18 cellular contexts compared by ENCODE assay signal in the genomic region with DNA sequence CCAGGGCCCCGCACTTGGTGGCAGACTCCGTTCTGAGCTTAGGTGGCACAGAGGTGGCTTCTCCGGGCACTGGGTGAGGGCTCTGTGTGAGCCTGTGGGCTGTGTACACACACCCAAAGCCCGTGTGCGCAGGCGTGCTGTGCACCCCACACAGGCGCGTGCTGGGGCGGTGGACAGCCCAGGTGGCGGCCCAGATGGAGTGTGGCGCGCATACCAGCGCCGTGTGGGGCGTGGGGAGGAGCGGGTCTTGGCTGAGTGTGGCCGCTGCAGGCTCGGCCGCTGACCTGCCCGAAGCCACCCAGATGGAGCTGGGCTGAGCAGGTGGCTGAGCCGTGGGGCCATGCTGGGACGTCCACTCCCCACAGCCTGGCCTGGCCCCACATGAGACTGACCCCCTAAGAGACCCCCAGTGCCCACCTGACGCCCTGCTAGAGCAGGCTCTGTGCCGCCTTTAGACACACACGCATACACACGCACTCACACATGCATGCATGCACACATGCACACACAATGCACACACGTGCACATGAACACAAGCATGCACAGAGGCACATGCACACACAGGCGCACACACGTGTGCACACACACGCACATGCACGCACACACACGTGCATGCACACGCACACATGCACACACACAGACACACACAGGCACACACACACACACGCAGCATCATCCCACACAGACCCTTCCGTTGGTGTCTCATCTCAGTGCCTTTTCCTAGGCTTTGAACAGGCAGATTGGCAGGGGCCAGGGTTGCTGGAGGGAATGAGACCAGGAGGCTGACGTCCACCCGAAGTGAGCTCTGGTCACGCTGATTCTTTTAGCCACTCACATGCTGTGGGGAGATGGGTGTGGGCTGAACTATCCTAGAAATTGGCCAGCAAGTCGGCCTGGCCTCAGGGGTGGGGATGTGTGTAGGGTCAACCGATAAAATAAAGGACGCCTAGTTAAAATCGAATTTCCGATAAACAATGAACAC. TPM values are rescaled to one million over a fixed set of nuclear protein-coding genes. Genes with fewer than 3 reads are reported as not detected.
DNase-seq lines count a peak whose midpoint lies in the region; ATAC-seq, FAIRE-seq and TF ChIP-seq lines count a peak whose summit lies in the region.
"Had no signal": no experiment of that assay in that cellular context is flagged by ENCODE, and none has a peak within 500 bp of the region (broad histone marks: within the 10 kb centered on the region; RNA-seq: fewer than 3 reads in every experiment).

No MANE protein-coding gene starts in this region.

- H3K27ac ChIP-seq in IMR-90 (ENCODE audit: insufficient read depth, low read length), result no peak overlapping the region
- no peak overlapping the region for H3K27ac ChIP-seq in H1 (ENCODE audit: low read depth, low read length)
- H3K27ac ChIP-seq in neuronal stem cell (replicated peaks; ENCODE audit: low read length), result no peak overlapping the region
- H3K27ac ChIP-seq: PC-9 had no signal

- DNase-seq in NCI-H82 (lab: John Stamatoyannopoulos, UW), result peak; percentile 28
- DNase-seq in NCI-H82 treated with DMSO at 0.1 percent for 48 hours (lab: John Stamatoyannopoulos, UW; ENCODE audit: unreplicated experiment), result no peak
- no peak for DNase-seq in IMR-90
- DNase-seq in H1 (ENCODE audit: low read depth in 1 of 2, low spot score in 2 of 2), result no peak
- DNase-seq in neuronal stem cell (ENCODE audit: low spot score), result no peak
- DNase-seq: Calu3, GOT3, KBM-7, NCI-H1105, NCI-H1930, NCI-H526 had no signal

- no peak overlapping the region for H3K9ac ChIP-seq in IMR-90 (ENCODE audit: low read depth, low read length)
- H3K9ac ChIP-seq in H1 (replicated peaks in 1 of 4; ENCODE audit: extremely low read depth in 1 of 4, low read depth in 3 of 4, low read length in 3 of 4), result no peak overlapping the region; a peak in 1 of 7 replicates
- H3K9ac ChIP-seq in neuronal stem cell (ENCODE audit: low read depth, low read length, poor library complexity), result peak overlapping the region; percentile 74

- H2BK15ac ChIP-seq in IMR-90 (ENCODE audit: low read depth, low read length), result no peak overlapping the region
- peak overlapping the region; percentile 98 for H2BK15ac ChIP-seq in H1 (ENCODE audit: low read length)
- H2BK15ac ChIP-seq in neuronal stem cell (ENCODE audit: low read length), result peak overlapping the region; percentile 89

- TF ChIP-seq RAD21 in IMR-90 (IDR thresholded peaks at IDR 0.05; ENCODE audit: low read length), result no peak
- no peak for TF ChIP-seq RAD21 in H1 (IDR thresholded peaks at IDR 0.05 in 1 of 2, conservative IDR thresholded peaks at IDR 0.05 in 1 of 2; ENCODE audit: low read depth in 2 of 2, low read length in 2 of 2)

- H2BK5ac ChIP-seq in IMR-90 (ENCODE audit: low read depth, low read length, poor library complexity, severe bottlenecking) (no peak overlapping the region), H1 (ENCODE audit: low read depth, low read length) (0 out of 2 replicates have a peak overlapping the region, but pooled peaks have one; percentile 30), neuronal stem cell (ENCODE audit: low read length) (peak overlapping the region; percentile 66)

- no peak for FAIRE-seq in H1 (lab: Jason Lieb, UNC)

- in situ Hi-C loops in IMR-90 (cut with MboI; ENCODE audit: low sequenced_read_pairs), result no loop called here

- H4K20me1 ChIP-seq in IMR-90 (ENCODE audit: insufficient read depth, low read length) (peaks cover 5% of the 10 kb centered on the region; the same call in 1 of the 2 replicates), H1 (replicated peaks in 1 of 2; ENCODE audit: control insufficient read depth in 1 of 2, insufficient read depth in 2 of 2, low read length in 2 of 2) (peaks cover 0 to 3% of the 10 kb centered on the region in 2 experiments)

- no peak overlapping the region for H3K4me3 ChIP-seq in IMR-90 (ENCODE audit: insufficient read depth, low read depth, low read length)
- no peak overlapping the region for H3K4me3 ChIP-seq in H1 (ENCODE audit: extremely low read depth in 1 of 4, insufficient read depth in 2 of 4, low read depth in 3 of 4, low read length in 4 of 4)
- H3K4me3 ChIP-seq in neuronal stem cell (ENCODE audit: low read length in 2 of 2), result peak overlapping the region in 1 of 2 donors; percentile 70
- H3K4me3 ChIP-seq: PC-9 had no signal

- TF ChIP-seq EP300 in H1 (IDR thresholded peaks at IDR 0.05; ENCODE audit: borderline replicate concordance in 1 of 2, low read depth in 2 of 2, low read length in 2 of 2), result no peak

- H4K8ac ChIP-seq in IMR-90 (ENCODE audit: low read depth in 2 of 2, low read length in 2 of 2), result no peak overlapping the region
- H4K8ac ChIP-seq in H1 (ENCODE audit: extremely low read depth, insufficient read depth, low read length), result 0 out of 2 replicates have a peak overlapping the region, but pooled peaks have one; percentile 14
- peak overlapping the region; percentile 29 for H4K8ac ChIP-seq in neuronal stem cell (ENCODE audit: low read depth, low read length)

- H3K9me1 ChIP-seq in IMR-90 (ENCODE audit: insufficient read depth, low read length), result peaks cover 4% of the 10 kb centered on the region

- H2AK5ac ChIP-seq in IMR-90 (ENCODE audit: low read depth, low read length), result no peak overlapping the region
- peak overlapping the region; percentile 100 for H2AK5ac ChIP-seq in H1 (ENCODE audit: low read depth, low read length)
- H2AK5ac ChIP-seq in neuronal stem cell (ENCODE audit: low read depth, low read length), result peak overlapping the region; percentile 98

- no peaks in the 10 kb centered on the region for H3K36me3 ChIP-seq in IMR-90 (ENCODE audit: control insufficient read depth, insufficient read depth, low read length)
- no peaks in the 10 kb centered on the region; a peak in 1 of 8 replicates for H3K36me3 ChIP-seq in H1 (ENCODE audit: control insufficient read depth in 2 of 4, insufficient read depth in 4 of 4, low read length in 3 of 4)
- no peaks in the 10 kb centered on the region for H3K36me3 ChIP-seq in neuronal stem cell (replicated peaks in 1 of 2; ENCODE audit: control insufficient read depth in 2 of 2, insufficient read depth in 2 of 2, low read length in 2 of 2)

- POLR2A ChIA-PET in IMR-90 (lab: Charles Lee; ENCODE audit: unreplicated experiment), result no interaction called here
- POLR2A ChIA-PET in H1 (lab: Charles Lee; ENCODE audit: partially characterized antibody), result interaction anchor here (1.5 kb wide), 1 partner anchor 23 kb away, joined by 3 read pairs; no protein-coding TSS in a partner anchor

- H3K4me1 ChIP-seq in IMR-90 (ENCODE audit: control insufficient read depth, insufficient read depth, low read length) (peaks cover 13% of the 10 kb centered on the region), H1 (replicated peaks in 1 of 4; ENCODE audit: control insufficient read depth in 3 of 4, insufficient read depth in 4 of 4, low read length in 3 of 4) (peaks cover 0 to 27% (median 13%) of the 10 kb centered on the region in 4 experiments; a peak in 4 of 7 replicates), neuronal stem cell (ENCODE audit: control insufficient read depth in 2 of 2, insufficient read depth in 1 of 2, low read depth in 1 of 2, low read length in 2 of 2) (peaks cover 0 to 30% of the 10 kb centered on the region in 2 donors)

- H4K91ac ChIP-seq in IMR-90 (ENCODE audit: insufficient read depth, low read depth, low read length) (no peak overlapping the region), H1 (replicated peaks; ENCODE audit: insufficient read length, low read length) (peak overlapping the region; percentile 81), neuronal stem cell (ENCODE audit: low read depth, low read length, poor library complexity) (peak overlapping the region; percentile 30)

- H3K56ac ChIP-seq in IMR-90 (ENCODE audit: extremely low read depth, insufficient read depth, low read length), result no peak overlapping the region
- H3K56ac ChIP-seq in H1 (replicated peaks; ENCODE audit: insufficient read length, low read depth, low read length), result no peak overlapping the region

- TF ChIP-seq POLR2A in IMR-90 (IDR thresholded peaks at IDR 0.05; ENCODE audit: low read depth, low read length) (no peak), H1 (IDR thresholded peaks at IDR 0.05; ENCODE audit: control extremely low read depth in 1 of 2, low read depth in 2 of 2, low read length in 2 of 2) (no peak)

- H2BK120ac ChIP-seq in IMR-90 (ENCODE audit: low read depth, low read length) (no peak overlapping the region), H1 (replicated peaks; ENCODE audit: low read depth, low read length) (no peak overlapping the region), neuronal stem cell (ENCODE audit: low read depth, low read length) (peak overlapping the region; percentile 81)

- BruUV-seq in IMR-90 (replicated peaks; lab: Mats Ljungman, UMichigan), result no TSS peak

- intact Hi-C loops in IMR-90 (cut with micrococcal nuclease), result no loop called here

- H3K9me3 ChIP-seq in IMR-90 (ENCODE audit: control insufficient read depth, insufficient read depth, low read length), result no peaks in the 10 kb centered on the region
- no peaks in the 10 kb centered on the region for H3K9me3 ChIP-seq in H1 (ENCODE audit: insufficient read depth in 2 of 2, low read depth in 1 of 2, low read length in 1 of 2)
- peaks cover 0 to 2% of the 10 kb centered on the region in 2 donors for H3K9me3 ChIP-seq in neuronal stem cell (replicated peaks in 1 of 2; ENCODE audit: control insufficient read depth in 2 of 2, insufficient read depth in 1 of 2, low read depth in 1 of 2, low read length in 2 of 2)

- peaks cover 9% of the 10 kb centered on the region for H3K23me2 ChIP-seq in H1 (ENCODE audit: low read depth, low read length)

- H3K18ac ChIP-seq in IMR-90 (ENCODE audit: low read depth, low read length) (no peak overlapping the region), H1 (ENCODE audit: extremely low read depth, low read length) (no peak overlapping the region), neuronal stem cell (ENCODE audit: low read length) (peak overlapping the region; percentile 64)

- H3K27me3 ChIP-seq in IMR-90 (ENCODE audit: control insufficient read depth, insufficient read depth, low read length) (peaks cover 48% of the 10 kb centered on the region), H1 (replicated peaks in 1 of 4; ENCODE audit: control insufficient read depth in 3 of 4, extremely low read depth in 1 of 4, insufficient read depth in 3 of 4, low read length in 3 of 4) (peaks cover 22 to 40% (median 32%) of the 10 kb centered on the region in 4 experiments; a peak in 6 of 7 replicates), neuronal stem cell (ENCODE audit: control insufficient read depth in 3 of 3, insufficient read depth in 3 of 3, low read depth in 1 of 3, low read length in 3 of 3) (peaks cover 14 to 58% (median 44%) of the 10 kb centered on the region in 3 experiments)

- H2BK12ac ChIP-seq in H1 (ENCODE audit: low read depth, low read length) (peak overlapping the region; percentile 95; the same call in 1 of the 2 replicates), neuronal stem cell (ENCODE audit: low read length) (peak overlapping the region; percentile 98)

- H3K79me2 ChIP-seq in H1 (ENCODE audit: control insufficient read depth in 1 of 2, insufficient read depth in 2 of 2, low read length in 2 of 2), result no peaks in the 10 kb centered on the region

- H3K23ac ChIP-seq in IMR-90 (ENCODE audit: low read depth, low read length), result peak overlapping the region; percentile 49; the same call in 1 of the 2 replicates
- no peak overlapping the region for H3K23ac ChIP-seq in H1 (ENCODE audit: insufficient read length)
- peak overlapping the region; percentile 95 for H3K23ac ChIP-seq in neuronal stem cell (ENCODE audit: low read depth, low read length, poor library complexity)

- H3K79me1 ChIP-seq in IMR-90 (ENCODE audit: low read depth in 1 of 2, low read length in 2 of 2) (no peaks in the 10 kb centered on the region), H1 (ENCODE audit: low read depth, low read length) (no peaks in the 10 kb centered on the region; the same call in 1 of the 2 replicates), neuronal stem cell (ENCODE audit: low read depth, low read length) (peaks cover 6% of the 10 kb centered on the region)

- no peak overlapping the region for H2BK20ac ChIP-seq in IMR-90 (ENCODE audit: low read depth, low read length)
- H2BK20ac ChIP-seq in H1 (ENCODE audit: low read length), result no peak overlapping the region

- WGBS in IMR-90 (ENCODE audit: extremely low coverage in 2 of 2, insufficient read length in 1 of 2), 2 experiments, result 75% methylated on average over 15 of the region's 43 CpGs; no CpG with 5 or more reads in 1 of the 2 experiments
- WGBS in H1 (ENCODE audit: extremely low coverage in 1 of 2, insufficient coverage in 1 of 2, insufficient read length in 1 of 2, insufficient replicate concordance in 2 of 2, low coverage in 1 of 2, low lambda C conversion rate in 2 of 2, missing lambda C conversion rate in 1 of 2), 2 experiments, result 88% methylated on average over 43 of the region's 43 CpGs; no CpG with 5 or more reads in 1 of the 2 experiments
- WGBS in neuronal stem cell (ENCODE audit: extremely low coverage in 2 of 2, insufficient read length in 2 of 2, insufficient replicate concordance in 1 of 2), 2 donors, result no CpG with 5 or more reads among the region's 43 CpGs

- H2AFZ ChIP-seq in IMR-90 (replicated peaks; ENCODE audit: low read length, poor library complexity), result peak overlapping the region; percentile 44
- no peak overlapping the region for H2AFZ ChIP-seq in H1 (ENCODE audit: low read length)
- no peak overlapping the region for H2AFZ ChIP-seq in neuronal stem cell (ENCODE audit: low read length)
- H2AFZ ChIP-seq: PC-9 had no signal

- dilution Hi-C loops in IMR-90 (cut with HindIII; ENCODE audit: low sequenced_read_pairs, unreplicated experiment), result no loop called here

- H3K14ac ChIP-seq in IMR-90 (replicated peaks; ENCODE audit: low read depth, low read length), result no peak overlapping the region
- H3K14ac ChIP-seq in H1 (ENCODE audit: insufficient read length), result no peak overlapping the region
- H3K14ac ChIP-seq in neuronal stem cell (ENCODE audit: low read length), result peak overlapping the region; percentile 31

- H4K5ac ChIP-seq in IMR-90 (ENCODE audit: low read depth, low read length) (no peak overlapping the region), H1 (ENCODE audit: insufficient read length, low read depth, low read length) (no peak overlapping the region)

- CTCF ChIA-PET in IMR-90 (lab: Yijun Ruan, JAX), result no interaction called here
- CTCF ChIA-PET in H1 (lab: Charles Lee; ENCODE audit: partially characterized antibody), result interaction anchor here (0.7 to 1.4 kb wide), 4 partner anchors 23 to 170 kb away, joined by 3 read pairs; no protein-coding TSS in a partner anchor

- no peak overlapping the region for H3K4me2 ChIP-seq in IMR-90 (ENCODE audit: low read depth, low read length)
- no peak overlapping the region for H3K4me2 ChIP-seq in H1 (ENCODE audit: insufficient read depth in 1 of 2, low read depth in 2 of 2, low read length in 2 of 2)
- H3K4me2 ChIP-seq in neuronal stem cell (ENCODE audit: insufficient read depth, low read length, poor library complexity, severe bottlenecking), result no peak overlapping the region
- H3K4me2 ChIP-seq: PC-9 had no signal

- no peak for ATAC-seq in IMR-90 (ENCODE audit: low read depth)
- no peak for ATAC-seq in HG03521 (IDR thresholded peaks at IDR 0.05; ENCODE audit: unreplicated experiment)
- ATAC-seq in HG03378 (IDR thresholded peaks at IDR 0.05; ENCODE audit: unreplicated experiment), result no peak
- ATAC-seq in HG02884 (IDR thresholded peaks at IDR 0.05; ENCODE audit: unreplicated experiment), result no peak

- no peak for TF ChIP-seq CTCF in IMR-90 (conservative IDR thresholded peaks at IDR 0.05; ENCODE audit: low read depth, low read length)
- TF ChIP-seq CTCF in H1 (IDR thresholded peaks at IDR 0.05; ENCODE audit: control extremely low read depth in 1 of 3, insufficient read depth in 1 of 3, low read depth in 1 of 3, low read length in 3 of 3), result no peak

- H3K4ac ChIP-seq in IMR-90 (ENCODE audit: low read depth, low read length), result no peak overlapping the region
- peak overlapping the region; percentile 78 for H3K4ac ChIP-seq in H1 (replicated peaks; ENCODE audit: insufficient read length, low read depth, low read length)
- no peak overlapping the region for H3K4ac ChIP-seq in neuronal stem cell (ENCODE audit: low read length)

- peak overlapping the region; percentile 37 for H2AK9ac ChIP-seq in IMR-90 (replicated peaks; ENCODE audit: low read depth, low read length, poor library complexity)

RNA-seq across cellular contexts. Expression of gene PRR35, which starts 2.1 kb away (rescaled TPM):
- total RNA-seq in IMR-90 (2012; rRNA removed), result not detected in 2 replicates
- polyA plus RNA-seq in IMR-90 (2012; rRNA removed) (not detected in 2 replicates), H1 (2011; rRNA removed) (0.38 and 0.52 TPM in 2 replicates)
- polyA plus RNA-seq in IMR-90 (2012; cell fraction: cytosol; rRNA removed), result not detected in 2 replicates
- 0.05 and 0.09 TPM in 2 replicates for polyA plus RNA-seq in IMR-90 (2012; cell fraction: nucleus; rRNA removed; ENCODE audit: low replicate concordance)
- 0.50 and 0.61 TPM in 2 replicates for total RNA-seq in H1 (2021; fragmentation: NEBNext Ultra II Directional; extraction: Animal tissue kit (Norgen Biotek cat#: 25700))
- 0.44 TPM for polyA plus RNA-seq in H1 (2011; cell fraction: cytosol; rRNA removed)
- 1.3 TPM for polyA plus RNA-seq in H1 (2011; cell fraction: nucleus; rRNA removed)
- 0.21 to 0.55 TPM (median 0.41 TPM) in 4 replicates for polyA plus RNA-seq in H1 (2012, experiment 1 of 2)
- polyA plus RNA-seq in H1 (2012, experiment 2 of 2), result 0.25 TPM
- polyA plus RNA-seq in H1 (2013, experiment 1 of 2), result 0.45 TPM
- 0.53 TPM for polyA plus RNA-seq in H1 (2013, experiment 2 of 2)
- 0.10 TPM in 1 of 2 replicates, not detected in the other for polyA minus RNA-seq in H1 (2011; rRNA and poly(A)+ RNA removed)
- polyA minus RNA-seq in H1 (2011; cell fraction: cytosol; rRNA and poly(A)+ RNA removed), result 0.51 TPM
- 0.30 TPM for polyA minus RNA-seq in H1 (2011; cell fraction: nucleus; rRNA and poly(A)+ RNA removed)
- 0.17 TPM for polyA plus RNA-seq in neuronal stem cell (2013, experiment 1 of 2)
- polyA plus RNA-seq in neuronal stem cell (2013, experiment 2 of 2), result 0.21 TPM
- total RNA-seq: A673, Calu3, HT-29, M059J, PC-9 had no signal

RNA-seq across cellular contexts. Expression of gene NHLRC4, which starts 4.6 kb away (rescaled TPM):
- total RNA-seq in IMR-90 (2012; rRNA removed), result 0.56 and 0.72 TPM in 2 replicates
- polyA plus RNA-seq in IMR-90 (2012; rRNA removed) (0.65 and 0.84 TPM in 2 replicates), H1 (2011; rRNA removed) (0.60 and 0.72 TPM in 2 replicates)
- 0.76 and 1.4 TPM in 2 replicates for polyA plus RNA-seq in IMR-90 (2012; cell fraction: cytosol; rRNA removed)
- polyA plus RNA-seq in IMR-90 (2012; cell fraction: nucleus; rRNA removed; ENCODE audit: low replicate concordance), result 1.3 and 2.4 TPM in 2 replicates
- total RNA-seq in H1 (2021; fragmentation: NEBNext Ultra II Directional; extraction: Animal tissue kit (Norgen Biotek cat#: 25700)), result 0.75 and 0.76 TPM in 2 replicates
- polyA plus RNA-seq in H1 (2011; cell fraction: cytosol; rRNA removed), result 0.78 TPM
- 1.7 TPM for polyA plus RNA-seq in H1 (2011; cell fraction: nucleus; rRNA removed)
- polyA plus RNA-seq in H1 (2012, experiment 1 of 2), result 0.56 to 0.72 TPM (median 0.63 TPM) in 4 replicates
- polyA plus RNA-seq in H1 (2012, experiment 2 of 2), result 0.76 TPM
- 0.26 TPM for polyA plus RNA-seq in H1 (2013, experiment 1 of 2)
- polyA plus RNA-seq in H1 (2013, experiment 2 of 2), result 0.33 TPM
- polyA minus RNA-seq in H1 (2011; rRNA and poly(A)+ RNA removed), result 0.09 and 0.20 TPM in 2 replicates
- not detected for polyA minus RNA-seq in H1 (2011; cell fraction: cytosol; rRNA and poly(A)+ RNA removed)
- polyA minus RNA-seq in H1 (2011; cell fraction: nucleus; rRNA and poly(A)+ RNA removed), result 1.5 TPM
- 0.04 TPM for polyA plus RNA-seq in neuronal stem cell (2013, experiment 1 of 2)
- 0.04 TPM for polyA plus RNA-seq in neuronal stem cell (2013, experiment 2 of 2)
- total RNA-seq: Calu3, PC-9 had no signal

RNA-seq across cellular contexts. Expression of gene PIGQ, which starts 7.5 kb away (rescaled TPM):
- total RNA-seq in IMR-90 (2012; rRNA removed), result 5.9 and 7.2 TPM in 2 replicates
- polyA plus RNA-seq in IMR-90 (2012; rRNA removed) (36.8 and 40.5 TPM in 2 replicates), H1 (2011; rRNA removed) (49.2 and 80.4 TPM in 2 replicates)
- polyA plus RNA-seq in IMR-90 (2012; cell fraction: cytosol; rRNA removed), result 16.5 and 38.0 TPM in 2 replicates
- polyA plus RNA-seq in IMR-90 (2012; cell fraction: nucleus; rRNA removed; ENCODE audit: low replicate concordance), result 111 and 325 TPM in 2 replicates
- total RNA-seq in H1 (2021; fragmentation: NEBNext Ultra II Directional; extraction: Animal tissue kit (Norgen Biotek cat#: 25700)), result 34.2 and 36.0 TPM in 2 replicates
- 56.8 TPM for polyA plus RNA-seq in H1 (2011; cell fraction: cytosol; rRNA removed)
- polyA plus RNA-seq in H1 (2011; cell fraction: nucleus; rRNA removed), result 283 TPM
- 20.8 to 38.5 TPM (median 33.9 TPM) in 4 replicates for polyA plus RNA-seq in H1 (2012, experiment 1 of 2)
- 26.0 TPM for polyA plus RNA-seq in H1 (2012, experiment 2 of 2)
- polyA plus RNA-seq in H1 (2013, experiment 1 of 2), result 24.1 TPM
- polyA plus RNA-seq in H1 (2013, experiment 2 of 2), result 22.7 TPM
- 30.5 and 36.4 TPM in 2 replicates for polyA minus RNA-seq in H1 (2011; rRNA and poly(A)+ RNA removed)
- 24.4 TPM for polyA minus RNA-seq in H1 (2011; cell fraction: cytosol; rRNA and poly(A)+ RNA removed)
- polyA minus RNA-seq in H1 (2011; cell fraction: nucleus; rRNA and poly(A)+ RNA removed), result 73.6 TPM
- polyA plus RNA-seq in neuronal stem cell (2013, experiment 1 of 2), result 23.9 TPM
- polyA plus RNA-seq in neuronal stem cell (2013, experiment 2 of 2), result 22.8 TPM

RNA-seq across cellular contexts. Expression of gene RAB40C, which starts 27.6 kb away (rescaled TPM):
- 6.8 and 6.9 TPM in 2 replicates for total RNA-seq in IMR-90 (2012; rRNA removed)
- polyA plus RNA-seq in IMR-90 (2012; rRNA removed), result 13.7 and 15.3 TPM in 2 replicates
- 11.0 and 21.8 TPM in 2 replicates for polyA plus RNA-seq in IMR-90 (2012; cell fraction: cytosol; rRNA removed)
- 26.4 and 67.6 TPM in 2 replicates for polyA plus RNA-seq in IMR-90 (2012; cell fraction: nucleus; rRNA removed; ENCODE audit: low replicate concordance)
- 15.6 and 17.8 TPM in 2 replicates for total RNA-seq in H1 (2021; fragmentation: NEBNext Ultra II Directional; extraction: Animal tissue kit (Norgen Biotek cat#: 25700))
- polyA plus RNA-seq in H1 (2011; rRNA removed), result 13.9 and 18.6 TPM in 2 replicates
- polyA plus RNA-seq in H1 (2011; cell fraction: cytosol; rRNA removed), result 14.4 TPM
- polyA plus RNA-seq in H1 (2011; cell fraction: nucleus; rRNA removed), result 23.9 TPM
- 11.4 to 19.2 TPM (median 15.6 TPM) in 4 replicates for polyA plus RNA-seq in H1 (2012, experiment 1 of 2)
- polyA plus RNA-seq in H1 (2012, experiment 2 of 2), result 13.6 TPM
- polyA plus RNA-seq in H1 (2013, experiment 1 of 2), result 11.3 TPM
- polyA plus RNA-seq in H1 (2013, experiment 2 of 2), result 11.7 TPM
- 5.9 and 6.8 TPM in 2 replicates for polyA minus RNA-seq in H1 (2011; rRNA and poly(A)+ RNA removed)
- polyA minus RNA-seq in H1 (2011; cell fraction: cytosol; rRNA and poly(A)+ RNA removed), result 8.4 TPM
- polyA minus RNA-seq in H1 (2011; cell fraction: nucleus; rRNA and poly(A)+ RNA removed), result 8.9 TPM
- polyA plus RNA-seq in neuronal stem cell (2013, experiment 1 of 2), result 20.5 TPM
- 19.4 TPM for polyA plus RNA-seq in neuronal stem cell (2013, experiment 2 of 2)

RNA-seq across cellular contexts. Expression of gene CAPN15, which starts 34.7 kb away (rescaled TPM):
- 9.3 and 11.4 TPM in 2 replicates for total RNA-seq in IMR-90 (2012; rRNA removed)
- polyA plus RNA-seq in IMR-90 (2012; rRNA removed), result 24.3 and 36.0 TPM in 2 replicates
- 13.9 and 31.3 TPM in 2 replicates for polyA plus RNA-seq in IMR-90 (2012; cell fraction: cytosol; rRNA removed)
- 73.5 and 220 TPM in 2 replicates for polyA plus RNA-seq in IMR-90 (2012; cell fraction: nucleus; rRNA removed; ENCODE audit: low replicate concordance)
- 74.6 and 76.9 TPM in 2 replicates for total RNA-seq in H1 (2021; fragmentation: NEBNext Ultra II Directional; extraction: Animal tissue kit (Norgen Biotek cat#: 25700))
- polyA plus RNA-seq in H1 (2011; rRNA removed), result 38.9 and 68.4 TPM in 2 replicates
- 40.1 TPM for polyA plus RNA-seq in H1 (2011; cell fraction: cytosol; rRNA removed)
- polyA plus RNA-seq in H1 (2011; cell fraction: nucleus; rRNA removed), result 97.9 TPM
- 28.0 to 47.8 TPM (median 43.1 TPM) in 4 replicates for polyA plus RNA-seq in H1 (2012, experiment 1 of 2)
- 29.7 TPM for polyA plus RNA-seq in H1 (2012, experiment 2 of 2)
- polyA plus RNA-seq in H1 (2013, experiment 1 of 2), result 37.4 TPM
- 36.4 TPM for polyA plus RNA-seq in H1 (2013, experiment 2 of 2)
- polyA minus RNA-seq in H1 (2011; rRNA and poly(A)+ RNA removed), result 13.1 and 15.2 TPM in 2 replicates
- polyA minus RNA-seq in H1 (2011; cell fraction: cytosol; rRNA and poly(A)+ RNA removed), result 74.6 TPM
- 33.7 TPM for polyA minus RNA-seq in H1 (2011; cell fraction: nucleus; rRNA and poly(A)+ RNA removed)
- polyA plus RNA-seq in neuronal stem cell (2013, experiment 1 of 2), result 19.7 TPM
- polyA plus RNA-seq in neuronal stem cell (2013, experiment 2 of 2), result 19.6 TPM

Comparison
In these comparisons a context has a peak if more than half of its experiments do, and no peak if none do; other contexts are left out.
1. H4K8ac ChIP-seq: peak in H1 (single experiment) and neuronal stem cell (single experiment); none in IMR-90 (0 of 2).